In the genomic region with DNA sequence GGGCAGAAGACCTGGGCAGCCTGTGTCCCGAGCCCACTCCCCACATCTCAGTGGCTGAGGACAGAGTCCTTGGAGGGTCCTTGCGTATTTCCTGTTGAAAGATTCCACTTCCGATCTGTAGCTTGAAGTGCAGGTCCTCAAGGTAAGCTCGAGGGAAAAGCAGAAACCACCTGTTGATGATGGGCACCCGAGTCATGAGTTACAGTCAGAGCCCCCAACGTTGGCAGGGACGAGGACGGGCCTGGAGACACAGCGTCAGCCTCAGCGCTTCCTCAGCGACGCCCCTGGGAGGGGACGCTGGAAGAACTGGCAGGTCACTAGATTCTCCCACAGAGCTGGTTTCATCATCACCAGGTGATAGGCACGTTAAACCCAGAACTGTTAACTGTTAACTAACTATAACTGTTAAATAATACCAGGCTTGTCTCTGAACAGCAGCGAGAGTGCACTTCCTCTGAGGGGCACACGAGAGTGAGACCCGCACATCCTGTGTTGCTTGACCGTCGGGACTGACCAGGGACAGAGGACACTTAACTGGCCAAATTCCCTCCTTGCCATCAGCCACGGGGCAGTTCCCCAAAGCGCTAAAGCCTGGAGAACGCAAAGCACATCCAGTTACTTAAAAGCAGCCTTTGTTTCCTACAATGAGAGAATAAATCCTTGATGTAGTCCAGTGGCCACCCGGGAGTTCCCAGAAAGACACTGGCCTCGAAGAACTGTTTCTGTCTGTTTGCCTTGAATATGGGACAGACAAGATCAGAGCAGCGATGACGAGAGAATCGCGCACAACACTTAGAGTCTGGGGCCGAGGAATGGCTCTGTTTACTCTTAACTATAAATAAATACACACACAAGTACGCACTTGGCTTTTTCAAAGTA, we compare ENCODE assay signal across 1 cellular context.
TF ChIP-seq lines count a peak whose summit lies in the region.

No MANE protein-coding gene starts in this region.

TF ChIP-seq in HepG2, 621 proteins besides CTCF, POLR2A, EP300 and RAD21 (continued from another document):
- TF ChIP-seq, protein P1, sequence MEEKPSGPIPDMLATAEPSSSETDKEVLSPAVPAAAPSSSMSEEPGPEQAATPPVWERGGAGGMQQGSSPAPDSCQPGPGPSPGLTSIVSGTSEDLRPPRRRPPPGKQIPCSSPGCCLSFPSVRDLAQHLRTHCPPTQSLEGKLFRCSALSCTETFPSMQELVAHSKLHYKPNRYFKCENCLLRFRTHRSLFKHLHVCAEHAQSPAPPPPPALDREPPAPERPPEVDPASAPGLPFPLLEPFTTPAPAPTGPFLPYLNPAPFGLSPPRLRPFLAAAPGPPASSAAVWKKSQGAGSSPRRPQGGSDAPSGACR (CRISPR knock-in tag; IDR thresholded peaks at IDR 0.05), result no peak
- TF ChIP-seq ZNF607 (CRISPR knock-in tag; IDR thresholded peaks at IDR 0.05; ENCODE audit: borderline replicate concordance) (0 out of 2 replicates have a peak, but pooled peaks have one; percentile 20), KDM1A (CRISPR knock-in tag; IDR thresholded peaks at IDR 0.05) (no peak), ZNF75D (CRISPR knock-in tag; IDR thresholded peaks at IDR 0.05; ENCODE audit: borderline replicate concordance) (no peak), ZNF292 (CRISPR knock-in tag; IDR thresholded peaks at IDR 0.05; ENCODE audit: borderline replicate concordance, low read depth) (0 out of 2 replicates have a peak, but pooled peaks have one; percentile 17), PCBP2 (optimal IDR thresholded peaks at IDR 0.05; ENCODE audit: low read depth, low read length, poor library complexity, severe bottlenecking) (no peak)
